Comparison of ENCODE assay signal across 21 cellular contexts in the genomic region with DNA sequence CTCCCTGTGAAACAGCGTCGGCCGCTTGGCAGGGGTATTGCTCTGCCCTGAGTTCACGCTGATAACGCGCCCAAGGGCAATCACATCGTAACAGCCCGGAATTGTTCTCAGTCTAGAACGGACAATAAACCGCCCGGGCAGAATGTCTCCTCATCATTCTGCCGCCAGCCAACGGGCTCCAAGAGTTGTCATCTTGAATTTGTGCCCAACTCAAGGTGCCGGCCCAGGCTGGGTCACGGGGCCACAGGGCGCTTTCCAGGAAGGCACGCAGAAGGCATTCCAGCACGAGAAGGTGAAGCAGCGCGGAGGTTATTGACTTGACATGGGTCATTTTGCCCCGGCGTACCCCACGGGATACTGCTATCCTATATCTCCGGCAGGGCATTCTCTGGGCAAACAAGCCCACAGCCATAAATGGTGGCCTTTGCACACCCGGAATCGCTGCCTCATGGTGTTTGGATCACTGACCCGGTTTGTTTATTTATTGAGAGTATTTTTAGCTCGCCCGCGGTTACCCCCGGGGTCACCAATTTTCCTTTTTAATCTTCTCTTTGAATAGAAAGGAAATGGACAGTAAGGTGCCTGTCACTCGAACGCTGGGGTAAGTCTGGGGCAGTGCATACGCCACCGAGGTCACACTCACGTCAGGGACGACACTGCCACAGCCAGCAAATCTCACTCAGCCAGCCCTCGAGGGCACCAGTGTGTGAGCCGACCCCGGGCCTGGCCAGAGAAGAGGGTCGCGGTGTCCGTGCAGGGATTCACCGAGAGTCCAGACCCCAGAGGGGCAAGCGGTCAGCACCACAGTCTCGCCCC.
DNase-seq lines count a peak whose midpoint lies in the region; ATAC-seq and TF ChIP-seq lines count a peak whose summit lies in the region.
"Had no signal": no experiment of that assay in that cellular context is flagged by ENCODE, and none has a peak within 500 bp of the region (broad histone marks: within the 10 kb centered on the region; RNA-seq: fewer than 3 reads in every experiment).

No MANE protein-coding gene starts in this region.

- peak overlapping the region; percentile 66; the same call in 1 of the 2 replicates for H2BK120ac ChIP-seq in IMR-90 (ENCODE audit: low read depth, low read length)
- H2BK120ac ChIP-seq in mesenchymal stem cell (ENCODE audit: low read depth, low read length): no peak overlapping the region

- H3K36me3 Mint-ChIP-seq in chondrocyte (ENCODE audit: low read depth): no peaks in the 10 kb centered on the region
- H3K36me3 Mint-ChIP-seq: CD8-positive, alpha-beta T cell; naive thymus-derived CD8-positive, alpha-beta T cell had no signal

- peak overlapping the region; percentile 72; the same call in 1 of the 2 replicates for H3K4ac ChIP-seq in IMR-90 (ENCODE audit: low read depth, low read length)
- H3K4ac ChIP-seq in mesenchymal stem cell (ENCODE audit: low read depth in 1 of 2, low read length in 2 of 2): no peak overlapping the region

- dilution Hi-C loops in IMR-90 (cut with HindIII; ENCODE audit: low sequenced_read_pairs, unreplicated experiment): no loop called here

- CTCF ChIA-PET in IMR-90 (lab: Yijun Ruan, JAX): interaction anchor here (1.6 kb wide), 1 partner anchor 18 kb away, joined by 4 read pairs; no protein-coding TSS in a partner anchor

- H3K4me1 ChIP-seq in IMR-90 (ENCODE audit: control insufficient read depth, insufficient read depth, low read length) (peaks cover 14% of the 10 kb centered on the region), mesenchymal stem cell (ENCODE audit: control insufficient read depth, insufficient read depth, low read depth, low read length) (no peaks in the 10 kb centered on the region)
- H3K4me1 ChIP-seq: lower lobe of right lung, prostate gland had no signal

- H3K56ac ChIP-seq in IMR-90 (ENCODE audit: extremely low read depth, insufficient read depth, low read length): no peak overlapping the region

- DNase-seq in AG08396 (ENCODE audit: low spot score): peak; percentile 87
- peak; percentile 51 for DNase-seq in IMR-90
- DNase-seq in chondrocyte (ENCODE audit: low spot score): peak; percentile 82
- peak; percentile 38 for DNase-seq in mesenchymal stem cell
- no peak for DNase-seq in stimulated activated CD4-positive, alpha-beta T cell treated with anti-CD3 and anti-CD28 coated beads, Interleukin-12 subunit alpha, Interleukin-12 subunit beta, amount 100 ng/mL, for 4 hours
- DNase-seq in HK-2 (ENCODE audit: unreplicated experiment): no peak
- DNase-seq: activated CD4-positive, alpha-beta T cell treated with anti-CD3 and anti-CD28 coated beads for 48 hours; activated naive CD4-positive, alpha-beta T cell treated with Interleukin-2 at 50 U/mL for 16 hours; CD8-positive, alpha-beta T cell; cortex of kidney; EL; foreskin melanocyte; lower lobe of right lung; NCI-H146; stimulated activated naive CD8-positive, alpha-beta T cell treated with anti-CD3 and anti-CD28 coated beads, Interleukin-15, Interleukin-2, amounts not matched to agents 100 U/mL and 50 U/mL, for 24 hours; T1000 had no signal

- no peak for TF ChIP-seq RAD21 in IMR-90 (IDR thresholded peaks at IDR 0.05; ENCODE audit: low read length)

- no peak for TF ChIP-seq CTCF in IMR-90 (conservative IDR thresholded peaks at IDR 0.05; ENCODE audit: low read depth, low read length)
- no peak for TF ChIP-seq CTCF in chondrocyte (IDR thresholded peaks at IDR 0.05)

- H2BK15ac ChIP-seq in IMR-90 (ENCODE audit: low read depth, low read length) (no peak overlapping the region), mesenchymal stem cell (ENCODE audit: low read depth, poor library complexity, severe bottlenecking) (no peak overlapping the region)

- H4K91ac ChIP-seq in IMR-90 (ENCODE audit: insufficient read depth, low read depth, low read length) (no peak overlapping the region), mesenchymal stem cell (ENCODE audit: low read length) (no peak overlapping the region)

- peak overlapping the region; percentile 28 for H2AFZ ChIP-seq in IMR-90 (replicated peaks; ENCODE audit: low read length, poor library complexity)
- no peak overlapping the region for H2AFZ ChIP-seq in mesenchymal stem cell (ENCODE audit: low read depth, low read length)

- no peak overlapping the region for H4K5ac ChIP-seq in IMR-90 (ENCODE audit: low read depth, low read length)

- H4K8ac ChIP-seq in IMR-90 (ENCODE audit: low read depth in 2 of 2, low read length in 2 of 2) (peak overlapping the region in 1 of 2 experiments; percentile 71; a peak in 1 of 4 replicates), mesenchymal stem cell (ENCODE audit: low read length) (no peak overlapping the region)

- ATAC-seq in IMR-90 (ENCODE audit: low read depth) (peak; percentile 25; the same call in 1 of the 2 replicates), GM18909 (IDR thresholded peaks at IDR 0.05; ENCODE audit: poor library complexity, unreplicated experiment) (no peak), GM21381 (IDR thresholded peaks at IDR 0.05; ENCODE audit: unreplicated experiment) (no peak)
- ATAC-seq: CD8-positive, alpha-beta T cell; lower lobe of right lung; naive thymus-derived CD8-positive, alpha-beta T cell; stimulated activated naive CD8-positive, alpha-beta T cell treated with anti-CD3 and anti-CD28 coated beads, Interleukin-15, Interleukin-2, amounts not matched to agents 100 U/mL and 50 U/mL, for 24 hours had no signal

- no TSS peak for BruUV-seq in IMR-90 (replicated peaks; lab: Mats Ljungman, UMichigan)

- H3K79me1 ChIP-seq in IMR-90 (ENCODE audit: low read depth in 1 of 2, low read length in 2 of 2) (no peaks in the 10 kb centered on the region), mesenchymal stem cell (replicated peaks; ENCODE audit: low read length, poor library complexity, severe bottlenecking) (no peaks in the 10 kb centered on the region)

- H3K23ac ChIP-seq in IMR-90 (ENCODE audit: low read depth, low read length) (no peak overlapping the region), mesenchymal stem cell (ENCODE audit: low read length in 2 of 2) (no peak overlapping the region)

- H2BK20ac ChIP-seq in IMR-90 (ENCODE audit: low read depth, low read length): peak overlapping the region; percentile 59; the same call in 1 of the 2 replicates

- no peaks in the 10 kb centered on the region for H4K20me1 ChIP-seq in IMR-90 (ENCODE audit: insufficient read depth, low read length)

- POLR2A ChIA-PET in IMR-90 (lab: Charles Lee; ENCODE audit: unreplicated experiment): no interaction called here

- H3K9me3 ChIP-seq in IMR-90 (ENCODE audit: control insufficient read depth, insufficient read depth, low read length) (no peaks in the 10 kb centered on the region), mesenchymal stem cell (ENCODE audit: control insufficient read depth, low read length) (no peaks in the 10 kb centered on the region)
- H3K9me3 ChIP-seq: lower lobe of right lung, prostate gland, SK-N-SH had no signal

- no peak overlapping the region for H2BK12ac ChIP-seq in mesenchymal stem cell (ENCODE audit: low read length in 2 of 2)

- H3K27ac ChIP-seq in IMR-90 (ENCODE audit: insufficient read depth, low read length): no peak overlapping the region
- no peak overlapping the region for H3K27ac ChIP-seq in mesenchymal stem cell (ENCODE audit: low read length, poor library complexity, severe bottlenecking)
- H3K27ac ChIP-seq: lower lobe of right lung, prostate gland had no signal

- H3K18ac ChIP-seq in IMR-90 (ENCODE audit: low read depth, low read length) (no peak overlapping the region), mesenchymal stem cell (ENCODE audit: low read depth in 1 of 2, low read length in 2 of 2) (no peak overlapping the region)

- H3K4me3 Mint-ChIP-seq in chondrocyte (ENCODE audit: unreplicated experiment): no peak overlapping the region
- H3K4me3 Mint-ChIP-seq: CD8-positive, alpha-beta T cell; naive thymus-derived CD8-positive, alpha-beta T cell had no signal

- H3K14ac ChIP-seq in IMR-90 (replicated peaks; ENCODE audit: low read depth, low read length) (0 out of 2 replicates have a peak overlapping the region, but pooled peaks have one; percentile 26), mesenchymal stem cell (ENCODE audit: low read length in 2 of 2) (no peak overlapping the region)

- no peak overlapping the region for H2BK5ac ChIP-seq in IMR-90 (ENCODE audit: low read depth, low read length, poor library complexity, severe bottlenecking)
- no peak overlapping the region for H2BK5ac ChIP-seq in mesenchymal stem cell (ENCODE audit: low read depth, low read length, poor library complexity, severe bottlenecking)

- H3K36me3 ChIP-seq in IMR-90 (ENCODE audit: control insufficient read depth, insufficient read depth, low read length) (no peaks in the 10 kb centered on the region), mesenchymal stem cell (ENCODE audit: control insufficient read depth in 1 of 2, insufficient read depth in 2 of 2, low read depth in 1 of 2, low read length in 2 of 2) (no peaks in the 10 kb centered on the region)
- H3K36me3 ChIP-seq: lower lobe of right lung, prostate gland had no signal

- no peak overlapping the region for H3K27ac Mint-ChIP-seq in chondrocyte (ENCODE audit: unreplicated experiment)
- H3K27ac Mint-ChIP-seq: CD8-positive, alpha-beta T cell; naive thymus-derived CD8-positive, alpha-beta T cell had no signal

- 49% methylated on average over 19 of the region's 46 CpGs; no CpG with 5 or more reads in 1 of the 2 experiments for WGBS in IMR-90 (ENCODE audit: extremely low coverage in 2 of 2, insufficient read length in 1 of 2), 2 experiments
- 82% methylated on average over 46 of the region's 46 CpGs for WGBS in mesenchymal stem cell

- no peak overlapping the region for H3K4me3 ChIP-seq in IMR-90 (ENCODE audit: insufficient read depth, low read depth, low read length)
- H3K4me3 ChIP-seq in mesenchymal stem cell (ENCODE audit: insufficient read depth in 1 of 2, low read depth in 1 of 2, low read length in 2 of 2): no peak overlapping the region
- H3K4me3 ChIP-seq: lower lobe of right lung, prostate gland had no signal

- H2AK9ac ChIP-seq in IMR-90 (replicated peaks; ENCODE audit: low read depth, low read length, poor library complexity): no peak overlapping the region

- no peaks in the 10 kb centered on the region for H3K4me1 Mint-ChIP-seq in chondrocyte (ENCODE audit: low read depth)

- H2AK5ac ChIP-seq in IMR-90 (ENCODE audit: low read depth, low read length) (peak overlapping the region; percentile 73; the same call in 1 of the 2 replicates), mesenchymal stem cell (ENCODE audit: low read length, severe bottlenecking) (no peak overlapping the region)

- H3K9me1 ChIP-seq in IMR-90 (ENCODE audit: insufficient read depth, low read length): peaks cover 14% of the 10 kb centered on the region

- H3K9ac ChIP-seq in IMR-90 (ENCODE audit: low read depth, low read length) (no peak overlapping the region), mesenchymal stem cell (ENCODE audit: low read length) (no peak overlapping the region)
- H3K9ac ChIP-seq: SK-N-SH had no signal

- peaks cover 7% of the 10 kb centered on the region; the same call in 1 of the 2 replicates for H3K27me3 ChIP-seq in IMR-90 (ENCODE audit: control insufficient read depth, insufficient read depth, low read length)
- peaks cover 66 to 77% of the 10 kb centered on the region in 2 experiments for H3K27me3 ChIP-seq in mesenchymal stem cell (ENCODE audit: control insufficient read depth in 1 of 2, insufficient read depth in 1 of 2, low read length in 2 of 2)

- no peaks in the 10 kb centered on the region for H3K9me3 Mint-ChIP-seq in chondrocyte (ENCODE audit: low read depth)
- H3K9me3 Mint-ChIP-seq: CD8-positive, alpha-beta T cell; naive thymus-derived CD8-positive, alpha-beta T cell had no signal

- intact Hi-C loops in IMR-90 (cut with micrococcal nuclease): no loop called here

- H3K4me2 ChIP-seq in IMR-90 (ENCODE audit: low read depth, low read length): no peak overlapping the region
- H3K4me2 ChIP-seq in mesenchymal stem cell (ENCODE audit: low read length, poor library complexity, severe bottlenecking): no peak overlapping the region
- H3K4me2 ChIP-seq: SK-N-SH had no signal

- no peak for TF ChIP-seq POLR2A in IMR-90 (IDR thresholded peaks at IDR 0.05; ENCODE audit: low read depth, low read length)

- in situ Hi-C loops in IMR-90 (cut with MboI; ENCODE audit: low sequenced_read_pairs): loop anchor here (5.0 kb wide), 1 partner anchor 204 kb away; no protein-coding TSS in a partner anchor

- H3K27me3 Mint-ChIP-seq in chondrocyte (ENCODE audit: low read depth): peaks cover 53% of the 10 kb centered on the region

Comparison
In these comparisons a context has a peak if more than half of its experiments do, and no peak if none do; other contexts are left out.
1. DNase-seq: peak in AG08396 (single experiment), IMR-90 (single experiment), chondrocyte (single experiment) and mesenchymal stem cell (single experiment); none in stimulated activated CD4-positive, alpha-beta T cell treated with anti-CD3 and anti-CD28 coated beads, Interleukin-12 subunit alpha, Interleukin-12 subunit beta, amount 100 ng/mL, for 4 hours (single experiment) and HK-2 (single experiment).